Comparison of ENCODE assay signal across 21 cellular contexts in genomic region chr19:19943848-19944582, GRCh38.
"Had no signal": no experiment of that assay in that cellular context is flagged by ENCODE, and none has a peak within 500 bp of the region (broad histone marks: within the 10 kb centered on the region; RNA-seq: fewer than 3 reads in every experiment).

No MANE protein-coding gene starts in this region.

- H3K27me3 Mint-ChIP-seq: IgD-negative memory B cell had no signal

- H3K4me1 Mint-ChIP-seq: IgD-negative memory B cell had no signal

- H3K4me2 ChIP-seq: SK-N-SH had no signal

- H3K27ac Mint-ChIP-seq: IgD-negative memory B cell had no signal

- DNase-seq: KBM-7, NCI-H1092, NCI-H1105 treated with DMSO at 0.1 percent for 48 hours, NCI-H1417 treated with DMSO at 0.1 percent for 48 hours, NCI-H146, NCI-H1694 treated with DMSO at 0.1 percent for 48 hours, NCI-H1930, NCI-H2081, NCI-H2171, NCI-H226, NCI-H446, NCI-H510A, NCI-H524 treated with DMSO at 0.1 percent for 48 hours, NCI-H69, NCI-H774, PC-3, SHP77, SK-N-SH had no signal

- H3K4me3 Mint-ChIP-seq: IgD-negative memory B cell had no signal

- H3K9me3 ChIP-seq: SK-N-SH had no signal

- H3K36me3 Mint-ChIP-seq: IgD-negative memory B cell had no signal

- H3K9ac ChIP-seq: SK-N-SH had no signal

- H3K27ac ChIP-seq: HL-60, RWPE1 had no signal
